ENCODE assay signal across 8 cellular contexts in genomic region chr2:200373196-200373595, GRCh38.
DNase-seq lines count a peak whose midpoint lies in the region; ATAC-seq and TF ChIP-seq lines count a peak whose summit lies in the region.
"Had no signal": no experiment of that assay in that cellular context is flagged by ENCODE, and none has a peak within 500 bp of the region (broad histone marks: within the 10 kb centered on the region; RNA-seq: fewer than 3 reads in every experiment).

No MANE protein-coding gene starts in this region.

- peaks cover 18 to 34% of the 10 kb centered on the region in 2 donors for H3K4me1 Mint-ChIP-seq in natural killer cell treated with Interleukin-12 subunit alpha and Interleukin-12 subunit beta and Interleukin-15 and Interleukin-18, amount 100 ng/mL, for 72 hours (ENCODE audit: low read depth in 2 of 2)

- H3K9me3 Mint-ChIP-seq in natural killer cell treated with Interleukin-12 subunit alpha and Interleukin-12 subunit beta and Interleukin-15 and Interleukin-18, amount 100 ng/mL, for 72 hours: no peaks in the 10 kb centered on the region

- no peaks in the 10 kb centered on the region for H3K9me3 ChIP-seq in Peyer's patch
- H3K9me3 ChIP-seq in A673 (ENCODE audit: low read depth, low read length, poor library complexity, severe bottlenecking): no peaks in the 10 kb centered on the region

- CTCF ChIA-PET in A673 (lab: Charles Lee): no interaction called here

- intact Hi-C loops in A673 (cut with micrococcal nuclease; ENCODE audit: unreplicated experiment): no loop called here

- DNase-seq in Peyer's patch (no peak), A673 (ENCODE audit: low spot score) (no peak), EL (no peak), NCI-H226 (no peak)
- no peak for DNase-seq in natural killer cell treated with Interleukin-12 subunit alpha and Interleukin-12 subunit beta and Interleukin-15 and Interleukin-18, amount 100 ng/mL, for 72 hours (ENCODE audit: low spot score)
- DNase-seq: NCI-H1436 had no signal

- POLR2A ChIA-PET in A673 (lab: Charles Lee; ENCODE audit: low non-redundant PET): no interaction called here

- H3K27me3 ChIP-seq in Peyer's patch (no peaks in the 10 kb centered on the region), A673 (replicated peaks; ENCODE audit: insufficient read depth, low read depth, low read length, poor library complexity) (no peaks in the 10 kb centered on the region)

- peak overlapping the region; percentile 76 to 79 for H3K27ac Mint-ChIP-seq in natural killer cell treated with Interleukin-12 subunit alpha and Interleukin-12 subunit beta and Interleukin-15 and Interleukin-18, amount 100 ng/mL, for 72 hours

- H3K4me1 ChIP-seq in Peyer's patch (peaks cover 0 to 38% (median 6%) of the 10 kb centered on the region in 4 donors), A673 (ENCODE audit: insufficient read depth, low read length, poor library complexity, severe bottlenecking) (no peaks in the 10 kb centered on the region)

- TF ChIP-seq CTCF in Peyer's patch (IDR thresholded peaks at IDR 0.05): no peak
- no peak for TF ChIP-seq CTCF in A673 (conservative IDR thresholded peaks at IDR 0.05; ENCODE audit: low read depth, low read length)

- H3K27ac ChIP-seq in Peyer's patch: peak overlapping the region; percentile 8 to 64 (median 16)
- no peak overlapping the region for H3K27ac ChIP-seq in A673 (ENCODE audit: low read depth, low read length, poor library complexity, severe bottlenecking)

- peak overlapping the region; percentile 63 for H3K4me3 Mint-ChIP-seq in natural killer cell treated with Interleukin-12 subunit alpha and Interleukin-12 subunit beta and Interleukin-15 and Interleukin-18, amount 100 ng/mL, for 72 hours

- peak overlapping the region in 1 of 4 donors; percentile 29 for H3K4me3 ChIP-seq in Peyer's patch
- H3K4me3 ChIP-seq in A673 (ENCODE audit: low read depth, low read length, poor library complexity, severe bottlenecking): no peak overlapping the region

- TF ChIP-seq POLR2A in Peyer's patch (IDR thresholded peaks at IDR 0.05): no peak

- ATAC-seq in GM18870 (IDR thresholded peaks at IDR 0.05; ENCODE audit: unreplicated experiment) (peak; percentile 41), HG02588 (IDR thresholded peaks at IDR 0.05; ENCODE audit: unreplicated experiment) (peak; percentile 33)
- peak in 1 of 2 donors; percentile 52 for ATAC-seq in natural killer cell treated with Interleukin-12 subunit alpha and Interleukin-12 subunit beta and Interleukin-15 and Interleukin-18, amount 100 ng/mL, for 72 hours

- H3K36me3 ChIP-seq in Peyer's patch: no peaks in the 10 kb centered on the region
- no peaks in the 10 kb centered on the region for H3K36me3 ChIP-seq in A673 (ENCODE audit: insufficient read depth, low read length, poor library complexity, severe bottlenecking)

- no peaks in the 10 kb centered on the region for H3K36me3 Mint-ChIP-seq in natural killer cell treated with Interleukin-12 subunit alpha and Interleukin-12 subunit beta and Interleukin-15 and Interleukin-18, amount 100 ng/mL, for 72 hours

- no TSS peak for BruUV-seq in A673 (replicated peaks; lab: Mats Ljungman, UMichigan)

- H3K27me3 Mint-ChIP-seq in natural killer cell treated with Interleukin-12 subunit alpha and Interleukin-12 subunit beta and Interleukin-15 and Interleukin-18, amount 100 ng/mL, for 72 hours: no peaks in the 10 kb centered on the region
